In the genomic region with DNA sequence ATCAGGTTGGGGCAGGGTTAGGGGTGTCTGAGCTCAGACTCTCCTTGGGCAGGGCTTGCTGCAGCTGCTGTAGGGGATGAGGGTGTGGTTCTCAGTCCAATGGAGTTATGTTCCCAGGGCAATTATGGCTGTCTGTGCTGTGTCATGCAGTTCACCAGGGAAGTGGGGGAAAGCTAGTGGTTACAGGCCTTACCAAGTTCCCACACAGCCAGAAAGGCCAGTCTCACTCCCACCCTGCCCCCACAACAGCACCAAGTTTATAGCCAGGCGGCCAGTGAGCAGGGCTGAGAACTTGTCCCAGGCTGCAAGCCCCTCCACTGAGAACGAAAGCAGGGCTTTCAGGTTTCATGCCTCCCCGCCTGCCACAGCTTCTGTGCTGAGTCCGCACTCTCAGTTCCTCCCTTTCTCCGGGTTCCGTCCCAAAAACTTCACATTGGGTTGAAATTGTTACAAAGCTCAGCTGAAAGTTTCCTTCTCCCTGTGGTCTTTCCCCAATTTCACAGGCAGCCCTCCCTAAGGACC, we compare ENCODE assay signal across 11 cellular contexts. TPM values are rescaled to one million over a fixed set of nuclear protein-coding genes. Genes with fewer than 3 reads are reported as not detected.
DNase-seq lines count a peak whose midpoint lies in the region; ATAC-seq and TF ChIP-seq lines count a peak whose summit lies in the region.
"Had no signal": no experiment of that assay in that cellular context is flagged by ENCODE, and none has a peak within 500 bp of the region (broad histone marks: within the 10 kb centered on the region; RNA-seq: fewer than 3 reads in every experiment).

No MANE protein-coding gene starts in this region.

- 89 to 97% (median 94%) methylated on average over 5 to 6 of the region's 6 CpGs for whole genome bisulfite sequencing in stomach, 5 donors

- DNase-seq in Ammon's horn (ENCODE audit: low spot score) (peak; percentile 53), head of caudate nucleus (peak in 31 of 42 donors; percentile 5 to 56 (median 32)), stomach (no peak), NCI-H774 (lab: John Stamatoyannopoulos, UW) (no peak), retina (no peak)
- DNase-seq in activated CD4-positive, alpha-beta T cell treated with anti-CD3 and anti-CD28 coated beads for 48 hours = no peak
- DNase-seq: NCI-H2029 had no signal

- TF ChIP-seq CTCF in stomach (IDR thresholded peaks at IDR 0.05) = no peak

- H3K9me3 ChIP-seq in stomach = no peaks in the 10 kb centered on the region
- H3K9me3 ChIP-seq: A549 had no signal

- H3K36me3 ChIP-seq in stomach = no peaks in the 10 kb centered on the region

- H3K4me3 ChIP-seq in stomach = no peak overlapping the region
- H3K4me3 ChIP-seq: A549 had no signal

- no peak for TF ChIP-seq EP300 in stomach (IDR thresholded peaks at IDR 0.05)

- no peaks in the 10 kb centered on the region for H3K27me3 ChIP-seq in stomach

- ATAC-seq in GM19455 (IDR thresholded peaks at IDR 0.05; ENCODE audit: unreplicated experiment) (peak; percentile 92), HG03159 (IDR thresholded peaks at IDR 0.05; ENCODE audit: unreplicated experiment) (peak; percentile 57)
- ATAC-seq: stimulated activated effector memory CD8-positive, alpha-beta T cell treated with anti-CD3 and anti-CD28 coated beads, Interleukin-12 subunit alpha, Interleukin-12 subunit beta, amount 100 ng/mL, for 72 hours had no signal

- H3K4me1 ChIP-seq in stomach = no peaks in the 10 kb centered on the region
- H3K4me1 ChIP-seq: A549 had no signal

- H3K27ac ChIP-seq in stomach = peak overlapping the region in 1 of 5 donors; percentile 22
- H3K27ac ChIP-seq: A549 had no signal

- intact Hi-C loops in head of caudate nucleus (cut with DNase I) = no loop called here
- intact Hi-C loops in stomach (cut with DNase I; ENCODE audit: low total_unique reads) = no loop called here

- TF ChIP-seq POLR2A in stomach (IDR thresholded peaks at IDR 0.05) = no peak

RNA-seq across cellular contexts. Expression of a gene that starts 19.6 kb away (rescaled TPM):
- 10 to 100 TPM in 4 of 5 donors, 1 to 10 TPM in 1; 4.1 to 43.7 (median 23.7) TPM for total RNA-seq in stomach
- 1 to 10 TPM; 4.1 to 8.9 (median 5.9) TPM for polyA plus RNA-seq in stomach

Comparison
In these comparisons a context has a peak if more than half of its experiments do, and no peak if none do; other contexts are left out.
1. DNase-seq: peak in Ammon's horn (single experiment) and head of caudate nucleus (31 of 42); none in stomach (single experiment), NCI-H774 (single experiment), retina (single experiment) and activated CD4-positive, alpha-beta T cell treated with anti-CD3 and anti-CD28 coated beads for 48 hours (single experiment).